ENCODE assay signal across 10 cellular contexts in the genomic region with DNA sequence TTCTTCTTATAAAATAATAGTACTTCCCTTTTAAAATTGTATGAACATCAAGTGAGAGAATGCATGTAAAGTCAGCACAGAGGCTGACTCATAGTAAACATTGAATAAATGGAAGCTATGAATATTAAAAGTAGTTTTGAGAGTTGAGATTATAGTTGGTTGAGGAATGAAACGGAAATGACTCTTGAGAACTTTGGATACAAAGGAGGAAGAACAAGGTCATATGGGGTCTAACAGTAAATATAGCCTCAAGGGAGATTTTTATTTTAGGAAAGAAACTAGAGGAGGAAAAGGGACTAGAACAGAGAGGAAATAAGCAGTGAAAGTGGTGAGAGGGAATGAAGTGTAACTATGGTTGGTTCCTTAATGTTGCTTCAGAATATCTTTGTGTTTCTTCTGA.
DNase-seq lines count a peak whose midpoint lies in the region; ATAC-seq and TF ChIP-seq lines count a peak whose summit lies in the region.
"Had no signal": no experiment of that assay in that cellular context is flagged by ENCODE, and none has a peak within 500 bp of the region (broad histone marks: within the 10 kb centered on the region; RNA-seq: fewer than 3 reads in every experiment).

No MANE protein-coding gene starts in this region.

- peaks cover 10 to 12% of the 10 kb centered on the region in 2 donors for H3K36me3 Mint-ChIP-seq in stimulated activated naive B cell treated with anti-CD40 and anti-IgM and Interleukin-4, amounts not matched to agents 10 μg/mL and 1 μg/mL and 100 μg/mL, for 72 hours

- H3K4me1 ChIP-seq in GM23248 (ENCODE audit: insufficient read depth) (peaks cover 35% of the 10 kb centered on the region), PC-3 (ENCODE audit: insufficient read depth, low read length) (peaks cover 30% of the 10 kb centered on the region), cardiac muscle cell (ENCODE audit: low read depth) (peaks cover 28% of the 10 kb centered on the region)

- ATAC-seq in PC-3: peak; percentile 90
- peak; percentile 76 to 86 for ATAC-seq in stimulated activated naive B cell treated with anti-CD40 and anti-IgM and Interleukin-4, amounts not matched to agents 10 μg/mL and 1 μg/mL and 100 μg/mL, for 72 hours (replicated peaks)
- ATAC-seq in GM19397 (IDR thresholded peaks at IDR 0.05; ENCODE audit: unreplicated experiment): no peak

- no peaks in the 10 kb centered on the region for H3K27me3 Mint-ChIP-seq in stimulated activated naive B cell treated with anti-CD40 and anti-IgM and Interleukin-4, amounts not matched to agents 10 μg/mL and 1 μg/mL and 100 μg/mL, for 72 hours

- no TSS peak for BruUV-seq in PC-3 (replicated peaks; lab: Mats Ljungman, UMichigan)

- no peaks in the 10 kb centered on the region for H3K27me3 ChIP-seq in GM23248 (replicated peaks; ENCODE audit: insufficient read depth)
- no peaks in the 10 kb centered on the region for H3K27me3 ChIP-seq in PC-3 (ENCODE audit: low read length)
- no peaks in the 10 kb centered on the region for H3K27me3 ChIP-seq in cardiac muscle cell

- TF ChIP-seq CTCF in PC-3 (conservative IDR thresholded peaks at IDR 0.05; ENCODE audit: low read depth, low read length): no peak
- TF ChIP-seq CTCF in cardiac muscle cell (IDR thresholded peaks at IDR 0.05; ENCODE audit: low read depth, low read length): no peak

- POLR2A ChIA-PET in PC-3 (lab: Charles Lee; ENCODE audit: unreplicated experiment): no interaction called here

- DNase-seq in GM23248 (peak; percentile 65), PC-3 (peak; percentile 66), cardiac muscle cell (ENCODE audit: low read depth in 1 of 2, low spot score in 1 of 2) (peak in 1 of 2 donors; percentile 49), NCI-H82 (lab: John Stamatoyannopoulos, UW) (no peak), NCI-H146 treated with DMSO at 0.1 percent for 48 hours (lab: John Stamatoyannopoulos, UW; ENCODE audit: unreplicated experiment) (no peak), T-helper 9 cell (no peak)
- DNase-seq in stimulated activated naive B cell treated with anti-CD40 and anti-IgM and Interleukin-4, amounts not matched to agents 10 μg/mL and 1 μg/mL and 100 μg/mL, for 72 hours: no peak
- DNase-seq: cortex of kidney had no signal

- H3K9me2 ChIP-seq in GM23248 (ENCODE audit: insufficient read depth) (no peaks in the 10 kb centered on the region), PC-3 (replicated peaks; ENCODE audit: low read length) (no peaks in the 10 kb centered on the region)

- H2AFZ ChIP-seq in GM23248 (peak overlapping the region; percentile 21; the same call in 1 of the 2 replicates), PC-3 (ENCODE audit: low read length) (no peak overlapping the region)

- CTCF ChIA-PET in PC-3 (lab: Charles Lee): interaction anchor here (1.0 kb wide), 1 partner anchor 11 kb away, joined by 3 read pairs; no protein-coding TSS in a partner anchor

- H3K79me2 ChIP-seq in GM23248 (ENCODE audit: insufficient read depth): peaks cover 100% of the 10 kb centered on the region
- peaks cover 38% of the 10 kb centered on the region for H3K79me2 ChIP-seq in PC-3 (ENCODE audit: low read length)

- no peak overlapping the region for H3K27ac Mint-ChIP-seq in stimulated activated naive B cell treated with anti-CD40 and anti-IgM and Interleukin-4, amounts not matched to agents 10 μg/mL and 1 μg/mL and 100 μg/mL, for 72 hours

- H3F3A ChIP-seq in GM23248 (ENCODE audit: insufficient read depth) (peaks cover 32% of the 10 kb centered on the region), PC-3 (ENCODE audit: low read length, unreplicated experiment) (no peaks in the 10 kb centered on the region)

- in situ Hi-C loops in GM23248 (cut with MboI): no loop called here

- H3K9me3 ChIP-seq in GM23248 (ENCODE audit: low read depth): no peaks in the 10 kb centered on the region
- H3K9me3 ChIP-seq in PC-3 (ENCODE audit: low read length): no peaks in the 10 kb centered on the region
- no peaks in the 10 kb centered on the region for H3K9me3 ChIP-seq in cardiac muscle cell (ENCODE audit: low read depth)
- H3K9me3 ChIP-seq: prostate gland had no signal

- H3K4me3 ChIP-seq in GM23248 (peak overlapping the region; percentile 47), PC-3 (ENCODE audit: low read length) (no peak overlapping the region), cardiac muscle cell (no peak overlapping the region)
- H3K4me3 ChIP-seq: prostate gland had no signal

- H3K9me3 Mint-ChIP-seq in stimulated activated naive B cell treated with anti-CD40 and anti-IgM and Interleukin-4, amounts not matched to agents 10 μg/mL and 1 μg/mL and 100 μg/mL, for 72 hours: no peaks in the 10 kb centered on the region

- H3K4me3 Mint-ChIP-seq in stimulated activated naive B cell treated with anti-CD40 and anti-IgM and Interleukin-4, amounts not matched to agents 10 μg/mL and 1 μg/mL and 100 μg/mL, for 72 hours: no peak overlapping the region

- intact Hi-C loops in PC-3 (cut with micrococcal nuclease): no loop called here

- H3K9ac ChIP-seq in GM23248: peak overlapping the region; percentile 57
- H3K9ac ChIP-seq in PC-3 (ENCODE audit: low read length): no peak overlapping the region

- peaks cover 6 to 17% of the 10 kb centered on the region in 2 donors for H3K4me1 Mint-ChIP-seq in stimulated activated naive B cell treated with anti-CD40 and anti-IgM and Interleukin-4, amounts not matched to agents 10 μg/mL and 1 μg/mL and 100 μg/mL, for 72 hours

- H4K20me1 ChIP-seq in GM23248 (ENCODE audit: insufficient read depth): no peaks in the 10 kb centered on the region
- H4K20me1 ChIP-seq in PC-3 (ENCODE audit: low read length): no peaks in the 10 kb centered on the region

- 3 to 8% methylated on average over 1 of the region's 1 CpG for WGBS in GM23248 (ENCODE audit: low coverage in 1 of 2, low lambda C conversion rate in 2 of 2, missing lambda C conversion rate in 2 of 2), 2 experiments

- H3K4me2 ChIP-seq in GM23248 (ENCODE audit: unreplicated experiment) (peak overlapping the region; percentile 80), PC-3 (ENCODE audit: low read length) (peak overlapping the region; percentile 48)

- peak overlapping the region; percentile 83 for H3K27ac ChIP-seq in GM23248
- H3K27ac ChIP-seq in PC-3 (ENCODE audit: low read length): peak overlapping the region; percentile 60
- H3K27ac ChIP-seq in cardiac muscle cell: peak overlapping the region; percentile 66

- peaks cover 26% of the 10 kb centered on the region for H3K36me3 ChIP-seq in GM23248 (ENCODE audit: low read depth)
- H3K36me3 ChIP-seq in PC-3 (ENCODE audit: low read depth, low read length): peaks cover 5% of the 10 kb centered on the region; the same call in 1 of the 2 replicates
- peaks cover 24% of the 10 kb centered on the region for H3K36me3 ChIP-seq in cardiac muscle cell
- H3K36me3 ChIP-seq: prostate gland had no signal

Comparison
In these comparisons a context has a peak if more than half of its experiments do, and no peak if none do; other contexts are left out.
1. DNase-seq: peak in GM23248 (single experiment) and PC-3 (single experiment); none in stimulated activated naive B cell treated with anti-CD40 and anti-IgM and Interleukin-4, amounts not matched to agents 10 μg/mL and 1 μg/mL and 100 μg/mL, for 72 hours (single experiment), NCI-H82 (single experiment), NCI-H146 treated with DMSO at 0.1 percent for 48 hours (single experiment) and T-helper 9 cell (single experiment).
2. Peak in every context shown above with its lines, with median percentiles within 50 percentile points of each other: H3K27ac ChIP-seq.